23 cellular contexts compared by ENCODE assay signal in genomic region chr13:28469316-28469715, GRCh38. TPM values are rescaled to one million over a fixed set of nuclear protein-coding genes. Genes with fewer than 3 reads are reported as not detected.
"Had no signal": no experiment of that assay in that cellular context is flagged by ENCODE, and none has a peak within 500 bp of the region (broad histone marks: within the 10 kb centered on the region; RNA-seq: fewer than 3 reads in every experiment).

No MANE protein-coding gene starts in this region.

- H3K27ac ChIP-seq: psoas muscle, suprapubic skin, thyroid gland, uterus had no signal

- H3K27me3 ChIP-seq: left lung, thyroid gland, uterus had no signal

- H3K36me3 Mint-ChIP-seq: naive B cell; stimulated activated effector memory CD8-positive, alpha-beta T cell treated with anti-CD3 and anti-CD28 coated beads, Interleukin-12 subunit alpha, Interleukin-12 subunit beta, amount 100 ng/mL, for 72 hours; type B pancreatic cell had no signal

- H3K9me3 ChIP-seq: heart right ventricle, left lung, psoas muscle, suprapubic skin, thyroid gland, uterus had no signal

- ATAC-seq: psoas muscle; stimulated activated naive CD8-positive, alpha-beta T cell treated with anti-CD3 and anti-CD28 coated beads, Interleukin-15, Interleukin-2, amounts not matched to agents 100 U/mL and 50 U/mL, for 24 hours had no signal

- H3K4me3 Mint-ChIP-seq: naive B cell; nephron; stimulated activated effector memory CD8-positive, alpha-beta T cell treated with anti-CD3 and anti-CD28 coated beads, Interleukin-12 subunit alpha, Interleukin-12 subunit beta, amount 100 ng/mL, for 72 hours; type B pancreatic cell had no signal

- H3K4me1 ChIP-seq: psoas muscle, suprapubic skin, thyroid gland, uterus had no signal

- H3K27ac Mint-ChIP-seq: nephron; stimulated activated effector memory CD8-positive, alpha-beta T cell treated with anti-CD3 and anti-CD28 coated beads, Interleukin-12 subunit alpha, Interleukin-12 subunit beta, amount 100 ng/mL, for 72 hours; type B pancreatic cell had no signal

- H3K36me3 ChIP-seq: left lung, suprapubic skin, thyroid gland, uterus had no signal

- DNase-seq: cerebellar nuclear complex; dermis blood vessel endothelial cell; erythroblast; foreskin melanocyte; heart right ventricle; hypothalamus; left lung; mesendoderm; naive B cell; psoas muscle; retina; small intestine; stimulated activated CD4-positive, alpha-beta T cell treated with anti-CD3 and anti-CD28 coated beads, Interleukin-4, amount 100 ng/mL, for 1 hour; stimulated activated CD8-positive, alpha-beta memory T cell treated with anti-CD3 and anti-CD28 coated beads, Interleukin-4, amount 100 ng/mL, for 48 hours; stimulated activated naive CD8-positive, alpha-beta T cell treated with anti-CD3 and anti-CD28 coated beads, Interleukin-15, Interleukin-2, amounts not matched to agents 100 U/mL and 50 U/mL, for 24 hours; thyroid gland; uterus had no signal

- H3K4me3 ChIP-seq: heart right ventricle, left lung, lung, psoas muscle, suprapubic skin, thyroid gland, uterus had no signal

- H3K4me1 Mint-ChIP-seq: naive B cell; stimulated activated effector memory CD8-positive, alpha-beta T cell treated with anti-CD3 and anti-CD28 coated beads, Interleukin-12 subunit alpha, Interleukin-12 subunit beta, amount 100 ng/mL, for 72 hours had no signal

- H3K9me3 Mint-ChIP-seq: naive B cell; nephron; stimulated activated effector memory CD8-positive, alpha-beta T cell treated with anti-CD3 and anti-CD28 coated beads, Interleukin-12 subunit alpha, Interleukin-12 subunit beta, amount 100 ng/mL, for 72 hours; type B pancreatic cell had no signal

RNA-seq across cellular contexts. Expression of gene FLT1, which starts 25.6 kb away (rescaled TPM):
- total RNA-seq: osteoblast had no signal
